15 cellular contexts compared by ENCODE assay signal in genomic region chr1:243819438-243819839, GRCh38.
"Had no signal": no experiment of that assay in that cellular context is flagged by ENCODE, and none has a peak within 500 bp of the region (broad histone marks: within the 10 kb centered on the region; RNA-seq: fewer than 3 reads in every experiment).

No MANE protein-coding gene starts in this region.

- ATAC-seq: activated CD8-positive, alpha-beta T cell treated with anti-CD3 and anti-CD28 coated beads, Interleukin-2, amount 10 ng/mL, durations not matched to agents 7 days and 5 days; left lobe of liver; mucosa of descending colon; stimulated activated naive CD8-positive, alpha-beta T cell treated with anti-CD3 and anti-CD28 coated beads, Interleukin-15, amount 100 ng/mL, for 72 hours had no signal

- H3K27me3 Mint-ChIP-seq: stimulated activated naive CD8-positive, alpha-beta T cell treated with anti-CD3 and anti-CD28 coated beads, Interleukin-15, amount 100 ng/mL, for 72 hours had no signal

- H3K4me1 ChIP-seq: uterus had no signal

- H3K27ac ChIP-seq: uterus had no signal

- H3K27ac Mint-ChIP-seq: activated CD8-positive, alpha-beta T cell treated with anti-CD3 and anti-CD28 coated beads, Interleukin-2, amount 10 ng/mL, durations not matched to agents 7 days and 5 days; activated T-helper 1 cell treated with anti-CD3 and anti-CD28 coated beads, Interleukin-12 subunit alpha, Interleukin-12 subunit beta, Interleukin-2, Interleukin-4 antibody, amounts not matched to agents 30 ng/mL and 10 ng/mL and 1 ng/mL, durations not matched to agents 14 hours and 24 hours and 36 hours; nephron had no signal

- H3K4me3 ChIP-seq: mucosa of descending colon, uterus had no signal

- H3K36me3 ChIP-seq: uterus had no signal

- H3K4me1 Mint-ChIP-seq: nephron had no signal

- H3K27me3 ChIP-seq: uterus had no signal

- DNase-seq: activated CD4-positive, alpha-beta T cell treated with anti-CD3 and anti-CD28 coated beads for 4 hours; activated CD8-positive, alpha-beta memory T cell treated with anti-CD3 and anti-CD28 coated beads, Interleukin-2, amount 50 U/mL, for 48 hours; activated CD8-positive, alpha-beta T cell treated with anti-CD3 and anti-CD28 coated beads, Interleukin-2, amount 10 ng/mL, durations not matched to agents 7 days and 5 days; activated naive CD4-positive, alpha-beta T cell treated with Interleukin-2 at 50 U/mL for 16 hours; cortex of kidney; erythroblast; mammary epithelial cell; mucosa of descending colon; stimulated activated CD4-positive, alpha-beta T cell treated with anti-CD3 and anti-CD28 coated beads, Interleukin-4, amount 100 ng/mL, for 24 hours; stimulated activated naive CD8-positive, alpha-beta T cell treated with anti-CD3 and anti-CD28 coated beads, Interleukin-15, amount 100 ng/mL, for 72 hours; T-helper 9 cell; uterus had no signal

- H3K4me3 Mint-ChIP-seq: activated CD8-positive, alpha-beta T cell treated with anti-CD3 and anti-CD28 coated beads, Interleukin-2, amount 10 ng/mL, durations not matched to agents 7 days and 5 days; activated T-helper 1 cell treated with anti-CD3 and anti-CD28 coated beads, Interleukin-12 subunit alpha, Interleukin-12 subunit beta, Interleukin-2, Interleukin-4 antibody, amounts not matched to agents 30 ng/mL and 10 ng/mL and 1 ng/mL, durations not matched to agents 14 hours and 24 hours and 36 hours; nephron; stimulated activated naive CD8-positive, alpha-beta T cell treated with anti-CD3 and anti-CD28 coated beads, Interleukin-15, amount 100 ng/mL, for 72 hours had no signal
